ENCODE assay signal across 20 cellular contexts in genomic region chr5:25963251-25964008, GRCh38.
DNase-seq lines count a peak whose midpoint lies in the region; ATAC-seq lines count a peak whose summit lies in the region.
"Had no signal": no experiment of that assay in that cellular context is flagged by ENCODE, and none has a peak within 500 bp of the region (broad histone marks: within the 10 kb centered on the region; RNA-seq: fewer than 3 reads in every experiment).

No MANE protein-coding gene starts in this region.

- ATAC-seq in Right ventricle myocardium superior (ENCODE audit: poor library complexity) (peak; percentile 83), GM21619 (IDR thresholded peaks at IDR 0.05; ENCODE audit: unreplicated experiment) (no peak)
- no peak for ATAC-seq in activated CD8-positive, alpha-beta memory T cell treated with anti-CD3 and anti-CD28 coated beads, Interleukin-2, amount 10 ng/mL, durations not matched to agents 7 days and 5 days
- ATAC-seq: activated naive CD4-positive, alpha-beta T cell treated with anti-CD3 and anti-CD28 coated beads, Interleukin-2, amount 50 U/mL, for 72 hours; CD8-positive, alpha-beta T cell; HCT116 had no signal

- in situ Hi-C loops in ACHN (cut with HindIII; ENCODE audit: low pct_ligation_motif_present, low pct_unique_long_range_greater_than_20kb, low sequenced_read_pairs) (no loop called here), G401 (cut with HindIII; ENCODE audit: low sequenced_read_pairs) (no loop called here)

- H3K27me3 Mint-ChIP-seq in activated CD8-positive, alpha-beta memory T cell treated with anti-CD3 and anti-CD28 coated beads, Interleukin-2, amount 10 ng/mL, durations not matched to agents 7 days and 5 days = no peaks in the 10 kb centered on the region
- H3K27me3 Mint-ChIP-seq: activated CD4-positive, alpha-beta T cell treated with anti-CD3 and anti-CD28 coated beads, Interleukin-2, amount 10 ng/mL, durations not matched to agents 24 days and 14 days; memory B cell; naive B cell had no signal

- no peaks in the 10 kb centered on the region for H3K36me3 Mint-ChIP-seq in activated CD8-positive, alpha-beta memory T cell treated with anti-CD3 and anti-CD28 coated beads, Interleukin-2, amount 10 ng/mL, durations not matched to agents 7 days and 5 days
- H3K36me3 Mint-ChIP-seq: CD8-positive, alpha-beta T cell; memory B cell; naive B cell had no signal

- H3K4me1 Mint-ChIP-seq in activated CD8-positive, alpha-beta memory T cell treated with anti-CD3 and anti-CD28 coated beads, Interleukin-2, amount 10 ng/mL, durations not matched to agents 7 days and 5 days = no peaks in the 10 kb centered on the region
- H3K4me1 Mint-ChIP-seq: activated CD4-positive, alpha-beta T cell treated with anti-CD3 and anti-CD28 coated beads, Interleukin-2, amount 10 ng/mL, durations not matched to agents 24 days and 14 days; memory B cell; naive B cell had no signal

- peaks cover 11% of the 10 kb centered on the region for H3K9me3 Mint-ChIP-seq in activated CD8-positive, alpha-beta memory T cell treated with anti-CD3 and anti-CD28 coated beads, Interleukin-2, amount 10 ng/mL, durations not matched to agents 7 days and 5 days (ENCODE audit: low read depth)

- no peak overlapping the region for H3K27ac Mint-ChIP-seq in activated CD8-positive, alpha-beta memory T cell treated with anti-CD3 and anti-CD28 coated beads, Interleukin-2, amount 10 ng/mL, durations not matched to agents 7 days and 5 days
- H3K27ac Mint-ChIP-seq: activated CD4-positive, alpha-beta T cell treated with anti-CD3 and anti-CD28 coated beads, Interleukin-2, amount 10 ng/mL, durations not matched to agents 24 days and 14 days; activated naive CD4-positive, alpha-beta T cell treated with anti-CD3 and anti-CD28 coated beads, Interleukin-2, amount 50 U/mL, for 72 hours; CD8-positive, alpha-beta T cell; memory B cell had no signal

- intact Hi-C loops in Right ventricle myocardium superior (cut with DNase I) = no loop called here

- DNase-seq in H4 (ENCODE audit: low spot score) (peak; percentile 55), RPMI8226 (peak; percentile 72), Right ventricle myocardium superior (peak; percentile 64), putamen (ENCODE audit: low spot score) (peak; percentile 46), ACHN (no peak), G401 (ENCODE audit: low spot score) (no peak)
- DNase-seq in activated CD8-positive, alpha-beta memory T cell treated with anti-CD3 and anti-CD28 coated beads, Interleukin-2, amount 10 ng/mL, durations not matched to agents 7 days and 5 days = no peak
- DNase-seq: activated CD4-positive, alpha-beta T cell treated with anti-CD3 and anti-CD28 coated beads, Interleukin-2, amount 10 ng/mL, durations not matched to agents 24 days and 14 days; CD8-positive, alpha-beta T cell; naive B cell; NCI-H1417; NCI-H2171; NCI-H69; SHP77 treated with DMSO at 0.1 percent for 48 hours; stimulated activated naive CD4-positive, alpha-beta T cell; transverse colon had no signal

- CTCF ChIA-PET in activated CD8-positive, alpha-beta memory T cell treated with anti-CD3 and anti-CD28 coated beads, Interleukin-2, amount 10 ng/mL, durations not matched to agents 7 days and 5 days (lab: Charles Lee) = no interaction called here

- no peak overlapping the region for H3K4me3 Mint-ChIP-seq in activated CD8-positive, alpha-beta memory T cell treated with anti-CD3 and anti-CD28 coated beads, Interleukin-2, amount 10 ng/mL, durations not matched to agents 7 days and 5 days
- H3K4me3 Mint-ChIP-seq: activated CD4-positive, alpha-beta T cell treated with anti-CD3 and anti-CD28 coated beads, Interleukin-2, amount 10 ng/mL, durations not matched to agents 24 days and 14 days; CD8-positive, alpha-beta T cell; memory B cell; naive B cell had no signal

Comparison
In these comparisons a context has a peak if more than half of its experiments do, and no peak if none do; other contexts are left out.
1. DNase-seq: peak in H4 (single experiment), RPMI8226 (single experiment), Right ventricle myocardium superior (single experiment) and putamen (single experiment); none in ACHN (single experiment), activated CD8-positive, alpha-beta memory T cell treated with anti-CD3 and anti-CD28 coated beads, Interleukin-2, amount 10 ng/mL, durations not matched to agents 7 days and 5 days (single experiment) and G401 (single experiment).